In genomic region chr19:10850631-10851030, GRCh38 we compare ENCODE assay signal across 26 cellular contexts. TPM values are rescaled to one million over a fixed set of nuclear protein-coding genes. Genes with fewer than 3 reads are reported as not detected.
"Had no signal": no experiment of that assay in that cellular context is flagged by ENCODE, and none has a peak within 500 bp of the region (broad histone marks: within the 10 kb centered on the region; RNA-seq: fewer than 3 reads in every experiment).

No MANE protein-coding gene starts in this region.

- H3K27me3 Mint-ChIP-seq: naive thymus-derived CD4-positive, alpha-beta T cell; natural killer cell treated with Interleukin-12 subunit alpha and Interleukin-12 subunit beta and Interleukin-15 and Interleukin-18, amount 100 ng/mL, for 72 hours had no signal

- H3K27me3 ChIP-seq: hepatocyte, ovary, right atrium auricular region, testis, thyroid gland, upper lobe of right lung had no signal

- DNase-seq: heart right ventricle; islet precursor cell; left ventricle myocardium inferior; mesendoderm; naive thymus-derived CD4-positive, alpha-beta T cell; ovary; stimulated activated CD4-positive, alpha-beta T cell treated with anti-CD3 and anti-CD28 coated beads, Interleukin-12 subunit alpha, Interleukin-12 subunit beta, amount 100 ng/mL, for 4 hours; stimulated activated CD4-positive, alpha-beta T cell treated with anti-CD3 and anti-CD28 coated beads, Interleukin-15, amount 100 ng/mL, for 24 hours; stimulated activated CD4-positive, alpha-beta T cell treated with anti-CD3 and anti-CD28 coated beads, Interleukin-2, amount 100 ng/mL, for 24 hours; stimulated activated CD4-positive, alpha-beta T cell treated with anti-CD3 and anti-CD28 coated beads, Interleukin-4, amount 100 ng/mL, for 1 hour; stimulated activated naive CD4-positive, alpha-beta T cell; stomach; testis; thyroid gland; transverse colon; upper lobe of right lung had no signal

- H3K27ac ChIP-seq: heart right ventricle, hepatocyte, left ventricle myocardium inferior, ovary, right atrium auricular region, skin epidermis, stomach, testis, thyroid gland, transverse colon, upper lobe of right lung had no signal

- H3K27ac Mint-ChIP-seq: mesothelial cell of epicardium; naive thymus-derived CD4-positive, alpha-beta T cell; natural killer cell treated with Interleukin-12 subunit alpha and Interleukin-12 subunit beta and Interleukin-15 and Interleukin-18, amount 100 ng/mL, for 72 hours; progenitor cell of endocrine pancreas; stimulated activated effector memory CD8-positive, alpha-beta T cell treated with anti-CD3 and anti-CD28 coated beads, Interleukin-12 subunit alpha, Interleukin-12 subunit beta, amount 100 ng/mL, for 72 hours had no signal

- H3K9me3 ChIP-seq: ovary, testis, thyroid gland, upper lobe of right lung had no signal

- H3K4me3 Mint-ChIP-seq: mesothelial cell of epicardium; natural killer cell treated with Interleukin-12 subunit alpha and Interleukin-12 subunit beta and Interleukin-15 and Interleukin-18, amount 100 ng/mL, for 72 hours; neural crest cell; stimulated activated effector memory CD8-positive, alpha-beta T cell treated with anti-CD3 and anti-CD28 coated beads, Interleukin-12 subunit alpha, Interleukin-12 subunit beta, amount 100 ng/mL, for 72 hours had no signal

- ATAC-seq: heart right ventricle; naive thymus-derived CD4-positive, alpha-beta T cell; natural killer cell treated with Interleukin-12 subunit alpha and Interleukin-12 subunit beta and Interleukin-15 and Interleukin-18, amount 100 ng/mL, for 72 hours; sciatic nerve; stimulated activated effector memory CD8-positive, alpha-beta T cell treated with anti-CD3 and anti-CD28 coated beads, Interleukin-12 subunit alpha, Interleukin-12 subunit beta, amount 100 ng/mL, for 72 hours; upper lobe of right lung had no signal

- H3K9me3 Mint-ChIP-seq: natural killer cell treated with Interleukin-12 subunit alpha and Interleukin-12 subunit beta and Interleukin-15 and Interleukin-18, amount 100 ng/mL, for 72 hours had no signal

- H3K36me3 Mint-ChIP-seq: mesothelial cell of epicardium; natural killer cell treated with Interleukin-12 subunit alpha and Interleukin-12 subunit beta and Interleukin-15 and Interleukin-18, amount 100 ng/mL, for 72 hours; stimulated activated effector memory CD8-positive, alpha-beta T cell treated with anti-CD3 and anti-CD28 coated beads, Interleukin-12 subunit alpha, Interleukin-12 subunit beta, amount 100 ng/mL, for 72 hours had no signal

RNA-seq across cellular contexts. Expression of gene C19orf38, which starts 2.4 kb away (rescaled TPM):
- total RNA-seq: neural crest cell, pulmonary artery endothelial cell had no signal
